Comparison of ENCODE assay signal across 1 cellular context in genomic region chr19:38233740-38234251, GRCh38.
TF ChIP-seq lines count a peak whose summit lies in the region.

No MANE protein-coding gene starts in this region.

TF ChIP-seq in HepG2, 621 proteins besides CTCF, POLR2A, EP300 and RAD21 (continues in another document):
- TF ChIP-seq, protein P1, sequence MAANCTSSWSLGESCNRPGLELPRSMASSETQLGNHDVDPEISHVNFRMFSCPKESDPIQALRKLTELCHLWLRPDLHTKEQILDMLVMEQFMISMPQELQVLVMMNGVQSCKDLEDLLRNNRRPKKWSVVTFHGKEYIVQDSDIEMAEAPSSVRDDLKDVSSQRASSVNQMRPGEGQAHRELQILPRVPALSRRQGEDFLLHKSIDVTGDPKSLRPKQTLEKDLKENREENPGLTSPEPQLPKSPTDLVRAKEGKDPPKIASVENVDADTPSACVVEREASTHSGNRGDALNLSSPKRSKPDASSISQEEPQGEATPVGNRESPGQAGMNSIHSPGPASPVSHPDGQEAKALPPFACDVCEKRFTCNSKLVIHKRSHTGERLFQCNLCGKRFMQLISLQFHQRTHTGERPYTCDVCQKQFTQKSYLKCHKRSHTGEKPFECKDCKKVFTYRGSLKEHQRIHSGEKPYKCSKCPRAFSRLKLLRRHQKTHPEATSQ (CRISPR knock-in tag; IDR thresholded peaks at IDR 0.05; ENCODE audit: borderline replicate concordance): no peak
- TF ChIP-seq ETV5 (CRISPR knock-in tag; IDR thresholded peaks at IDR 0.05; ENCODE audit: borderline replicate concordance) (peak; percentile 59; the same call in 1 of the 2 replicates), PLRG1 (conservative IDR thresholded peaks at IDR 0.05) (no peak), ZNF616 (CRISPR knock-in tag; IDR thresholded peaks at IDR 0.05; ENCODE audit: low read depth) (no peak), ZNF704 (CRISPR knock-in tag; IDR thresholded peaks at IDR 0.05; ENCODE audit: borderline replicate concordance) (no peak), SP5 (CRISPR knock-in tag; IDR thresholded peaks at IDR 0.05; ENCODE audit: borderline replicate concordance, low read depth) (no peak), ZNF557 (CRISPR knock-in tag; IDR thresholded peaks at IDR 0.05) (no peak), GABPB1 (CRISPR knock-in tag; IDR thresholded peaks at IDR 0.05) (0 out of 2 replicates have a peak, but pooled peaks have one; percentile 20), MBD4 (IDR thresholded peaks at IDR 0.05; ENCODE audit: borderline replicate concordance, low read length) (no peak), RARG (CRISPR knock-in tag; IDR thresholded peaks at IDR 0.05; ENCODE audit: low read depth) (no peak), ZNF678 (CRISPR knock-in tag; IDR thresholded peaks at IDR 0.05) (no peak), CENPX (CRISPR knock-in tag; IDR thresholded peaks at IDR 0.05) (no peak), ZNF33A (CRISPR knock-in tag; IDR thresholded peaks at IDR 0.05; ENCODE audit: borderline replicate concordance) (no peak), LBX2 (CRISPR knock-in tag; IDR thresholded peaks at IDR 0.05; ENCODE audit: borderline replicate concordance) (no peak), HNRNPH1 (optimal IDR thresholded peaks at IDR 0.05; ENCODE audit: low read depth, low read length) (no peak), ELF4 (CRISPR knock-in tag; IDR thresholded peaks at IDR 0.05; ENCODE audit: borderline replicate concordance) (no peak), MED8 (CRISPR knock-in tag; IDR thresholded peaks at IDR 0.05; ENCODE audit: insufficient replicate concordance) (no peak), SMC3 (IDR thresholded peaks at IDR 0.05; ENCODE audit: low read length) (peak; percentile 75), U2AF2 (IDR thresholded peaks at IDR 0.05; ENCODE audit: low read depth, low read length) (no peak), MAX (IDR thresholded peaks at IDR 0.05) (0 out of 2 replicates have a peak, but pooled peaks have one; percentile 17), ZNF207 (IDR thresholded peaks at IDR 0.05; ENCODE audit: borderline replicate concordance) (no peak), RXRA (CRISPR knock-in tag; IDR thresholded peaks at IDR 0.05) (no peak), ZKSCAN8 (CRISPR knock-in tag; IDR thresholded peaks at IDR 0.05; ENCODE audit: borderline replicate concordance) (no peak), ZNF562 (CRISPR knock-in tag; IDR thresholded peaks at IDR 0.05; ENCODE audit: borderline replicate concordance) (no peak), TFAP4 (IDR thresholded peaks at IDR 0.05; ENCODE audit: borderline replicate concordance, low read depth) (no peak), ZNF747 (CRISPR knock-in tag; IDR thresholded peaks at IDR 0.05; ENCODE audit: borderline replicate concordance) (no peak), RORA (CRISPR knock-in tag; IDR thresholded peaks at IDR 0.05) (no peak), ZNF589 (CRISPR knock-in tag; conservative IDR thresholded peaks at IDR 0.05) (no peak), ZBTB46 (CRISPR knock-in tag; IDR thresholded peaks at IDR 0.05; ENCODE audit: borderline replicate concordance) (no peak), ZSCAN22 (CRISPR knock-in tag; IDR thresholded peaks at IDR 0.05) (no peak), ZNF652 (CRISPR knock-in tag; IDR thresholded peaks at IDR 0.05; ENCODE audit: borderline replicate concordance, low read depth) (no peak), ZNF3 (CRISPR knock-in tag; IDR thresholded peaks at IDR 0.05) (no peak), GATAD2A (CRISPR knock-in tag; IDR thresholded peaks at IDR 0.05) (no peak), ZNF670 (CRISPR knock-in tag; IDR thresholded peaks at IDR 0.05; ENCODE audit: borderline replicate concordance) (no peak), MTF2 (CRISPR knock-in tag; IDR thresholded peaks at IDR 0.05; ENCODE audit: borderline replicate concordance) (no peak), ZNF468 (CRISPR knock-in tag; IDR thresholded peaks at IDR 0.05) (no peak), HMGXB4 (CRISPR knock-in tag; IDR thresholded peaks at IDR 0.05; ENCODE audit: borderline replicate concordance in 1 of 2, low read depth in 1 of 2) (peak in 1 of 2 experiments; percentile 51; a peak in 1 of 4 replicates), ADNP (CRISPR knock-in tag; IDR thresholded peaks at IDR 0.05) (no peak), KLF16 (CRISPR knock-in tag; IDR thresholded peaks at IDR 0.05) (no peak)
- TF ChIP-seq, protein P2, sequence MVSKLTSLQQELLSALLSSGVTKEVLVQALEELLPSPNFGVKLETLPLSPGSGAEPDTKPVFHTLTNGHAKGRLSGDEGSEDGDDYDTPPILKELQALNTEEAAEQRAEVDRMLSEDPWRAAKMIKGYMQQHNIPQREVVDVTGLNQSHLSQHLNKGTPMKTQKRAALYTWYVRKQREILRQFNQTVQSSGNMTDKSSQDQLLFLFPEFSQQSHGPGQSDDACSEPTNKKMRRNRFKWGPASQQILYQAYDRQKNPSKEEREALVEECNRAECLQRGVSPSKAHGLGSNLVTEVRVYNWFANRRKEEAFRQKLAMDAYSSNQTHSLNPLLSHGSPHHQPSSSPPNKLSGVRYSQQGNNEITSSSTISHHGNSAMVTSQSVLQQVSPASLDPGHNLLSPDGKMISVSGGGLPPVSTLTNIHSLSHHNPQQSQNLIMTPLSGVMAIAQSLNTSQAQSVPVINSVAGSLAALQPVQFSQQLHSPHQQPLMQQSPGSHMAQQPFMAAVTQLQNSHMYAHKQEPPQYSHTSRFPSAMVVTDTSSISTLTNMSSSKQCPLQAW (CRISPR knock-in tag; IDR thresholded peaks at IDR 0.05): no peak
- TF ChIP-seq, protein P3, sequence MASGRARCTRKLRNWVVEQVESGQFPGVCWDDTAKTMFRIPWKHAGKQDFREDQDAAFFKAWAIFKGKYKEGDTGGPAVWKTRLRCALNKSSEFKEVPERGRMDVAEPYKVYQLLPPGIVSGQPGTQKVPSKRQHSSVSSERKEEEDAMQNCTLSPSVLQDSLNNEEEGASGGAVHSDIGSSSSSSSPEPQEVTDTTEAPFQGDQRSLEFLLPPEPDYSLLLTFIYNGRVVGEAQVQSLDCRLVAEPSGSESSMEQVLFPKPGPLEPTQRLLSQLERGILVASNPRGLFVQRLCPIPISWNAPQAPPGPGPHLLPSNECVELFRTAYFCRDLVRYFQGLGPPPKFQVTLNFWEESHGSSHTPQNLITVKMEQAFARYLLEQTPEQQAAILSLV (CRISPR knock-in tag; IDR thresholded peaks at IDR 0.05; ENCODE audit: borderline replicate concordance): no peak
- TF ChIP-seq, protein P4, sequence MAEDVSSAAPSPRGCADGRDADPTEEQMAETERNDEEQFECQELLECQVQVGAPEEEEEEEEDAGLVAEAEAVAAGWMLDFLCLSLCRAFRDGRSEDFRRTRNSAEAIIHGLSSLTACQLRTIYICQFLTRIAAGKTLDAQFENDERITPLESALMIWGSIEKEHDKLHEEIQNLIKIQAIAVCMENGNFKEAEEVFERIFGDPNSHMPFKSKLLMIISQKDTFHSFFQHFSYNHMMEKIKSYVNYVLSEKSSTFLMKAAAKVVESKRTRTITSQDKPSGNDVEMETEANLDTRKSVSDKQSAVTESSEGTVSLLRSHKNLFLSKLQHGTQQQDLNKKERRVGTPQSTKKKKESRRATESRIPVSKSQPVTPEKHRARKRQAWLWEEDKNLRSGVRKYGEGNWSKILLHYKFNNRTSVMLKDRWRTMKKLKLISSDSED (CRISPR knock-in tag; IDR thresholded peaks at IDR 0.05): no peak
- TF ChIP-seq, protein P5, sequence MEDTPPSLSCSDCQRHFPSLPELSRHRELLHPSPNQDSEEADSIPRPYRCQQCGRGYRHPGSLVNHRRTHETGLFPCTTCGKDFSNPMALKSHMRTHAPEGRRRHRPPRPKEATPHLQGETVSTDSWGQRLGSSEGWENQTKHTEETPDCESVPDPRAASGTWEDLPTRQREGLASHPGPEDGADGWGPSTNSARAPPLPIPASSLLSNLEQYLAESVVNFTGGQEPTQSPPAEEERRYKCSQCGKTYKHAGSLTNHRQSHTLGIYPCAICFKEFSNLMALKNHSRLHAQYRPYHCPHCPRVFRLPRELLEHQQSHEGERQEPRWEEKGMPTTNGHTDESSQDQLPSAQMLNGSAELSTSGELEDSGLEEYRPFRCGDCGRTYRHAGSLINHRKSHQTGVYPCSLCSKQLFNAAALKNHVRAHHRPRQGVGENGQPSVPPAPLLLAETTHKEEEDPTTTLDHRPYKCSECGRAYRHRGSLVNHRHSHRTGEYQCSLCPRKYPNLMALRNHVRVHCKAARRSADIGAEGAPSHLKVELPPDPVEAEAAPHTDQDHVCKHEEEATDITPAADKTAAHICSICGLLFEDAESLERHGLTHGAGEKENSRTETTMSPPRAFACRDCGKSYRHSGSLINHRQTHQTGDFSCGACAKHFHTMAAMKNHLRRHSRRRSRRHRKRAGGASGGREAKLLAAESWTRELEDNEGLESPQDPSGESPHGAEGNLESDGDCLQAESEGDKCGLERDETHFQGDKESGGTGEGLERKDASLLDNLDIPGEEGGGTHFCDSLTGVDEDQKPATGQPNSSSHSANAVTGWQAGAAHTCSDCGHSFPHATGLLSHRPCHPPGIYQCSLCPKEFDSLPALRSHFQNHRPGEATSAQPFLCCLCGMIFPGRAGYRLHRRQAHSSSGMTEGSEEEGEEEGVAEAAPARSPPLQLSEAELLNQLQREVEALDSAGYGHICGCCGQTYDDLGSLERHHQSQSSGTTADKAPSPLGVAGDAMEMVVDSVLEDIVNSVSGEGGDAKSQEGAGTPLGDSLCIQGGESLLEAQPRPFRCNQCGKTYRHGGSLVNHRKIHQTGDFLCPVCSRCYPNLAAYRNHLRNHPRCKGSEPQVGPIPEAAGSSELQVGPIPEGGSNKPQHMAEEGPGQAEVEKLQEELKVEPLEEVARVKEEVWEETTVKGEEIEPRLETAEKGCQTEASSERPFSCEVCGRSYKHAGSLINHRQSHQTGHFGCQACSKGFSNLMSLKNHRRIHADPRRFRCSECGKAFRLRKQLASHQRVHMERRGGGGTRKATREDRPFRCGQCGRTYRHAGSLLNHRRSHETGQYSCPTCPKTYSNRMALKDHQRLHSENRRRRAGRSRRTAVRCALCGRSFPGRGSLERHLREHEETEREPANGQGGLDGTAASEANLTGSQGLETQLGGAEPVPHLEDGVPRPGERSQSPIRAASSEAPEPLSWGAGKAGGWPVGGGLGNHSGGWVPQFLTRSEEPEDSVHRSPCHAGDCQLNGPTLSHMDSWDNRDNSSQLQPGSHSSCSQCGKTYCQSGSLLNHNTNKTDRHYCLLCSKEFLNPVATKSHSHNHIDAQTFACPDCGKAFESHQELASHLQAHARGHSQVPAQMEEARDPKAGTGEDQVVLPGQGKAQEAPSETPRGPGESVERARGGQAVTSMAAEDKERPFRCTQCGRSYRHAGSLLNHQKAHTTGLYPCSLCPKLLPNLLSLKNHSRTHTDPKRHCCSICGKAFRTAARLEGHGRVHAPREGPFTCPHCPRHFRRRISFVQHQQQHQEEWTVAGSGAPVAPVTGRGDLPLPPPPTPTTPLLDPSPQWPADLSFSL (CRISPR knock-in tag; IDR thresholded peaks at IDR 0.05): no peak
- TF ChIP-seq, protein P6, sequence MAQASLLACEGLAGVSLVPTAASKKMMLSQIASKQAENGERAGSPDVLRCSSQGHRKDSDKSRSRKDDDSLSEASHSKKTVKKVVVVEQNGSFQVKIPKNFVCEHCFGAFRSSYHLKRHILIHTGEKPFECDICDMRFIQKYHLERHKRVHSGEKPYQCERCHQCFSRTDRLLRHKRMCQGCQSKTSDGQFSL (CRISPR knock-in tag; IDR thresholded peaks at IDR 0.05): no peak
